Comparison of ENCODE assay signal across 22 cellular contexts in genomic region chr5:80714570-80715298, GRCh38. TPM values are rescaled to one million over a fixed set of nuclear protein-coding genes. Genes with fewer than 3 reads are reported as not detected.
A peak's percentile ranks its signal among the peaks of the same experiment; 100 is the strongest.
DNase-seq lines count a peak whose midpoint lies in the region; ATAC-seq, FAIRE-seq and TF ChIP-seq lines count a peak whose summit lies in the region.
"Had no signal": no experiment of that assay in that cellular context is flagged by ENCODE, and none has a peak within 500 bp of the region (broad histone marks: within the 10 kb centered on the region; RNA-seq: fewer than 3 reads in every experiment).

No MANE protein-coding gene starts in this region.

- H3K4me3 Mint-ChIP-seq in endodermal cell = no peak overlapping the region
- H3K4me3 Mint-ChIP-seq: CD4-positive, CD25-positive, alpha-beta regulatory T cell had no signal

- H3K4me1 Mint-ChIP-seq in endodermal cell = peaks cover 16% of the 10 kb centered on the region

- H3K4me1 ChIP-seq in endodermal cell (ENCODE audit: control insufficient read depth, insufficient read depth, low read length) (no peaks in the 10 kb centered on the region), right lobe of liver (peaks cover 0 to 16% (median 5%) of the 10 kb centered on the region in 4 donors), esophagus muscularis mucosa (no peaks in the 10 kb centered on the region)

- no peak overlapping the region for H3K27ac Mint-ChIP-seq in endodermal cell
- H3K27ac Mint-ChIP-seq: CD4-positive, CD25-positive, alpha-beta regulatory T cell had no signal

- H3K36me3 Mint-ChIP-seq in endodermal cell (ENCODE audit: low read depth) = peaks cover 36% of the 10 kb centered on the region

- no peak for TF ChIP-seq EP300 in esophagus muscularis mucosa (IDR thresholded peaks at IDR 0.05)

- TF ChIP-seq POLR2A in H54 (IDR thresholded peaks at IDR 0.05; ENCODE audit: low read depth, low read length) (no peak), right lobe of liver (IDR thresholded peaks at IDR 0.05) (no peak), esophagus muscularis mucosa (IDR thresholded peaks at IDR 0.05; ENCODE audit: low read depth) (no peak)

- H3K27ac ChIP-seq in endodermal cell (ENCODE audit: low read depth, low read length) = no peak overlapping the region
- peak overlapping the region in 1 of 3 donors; percentile 23 for H3K27ac ChIP-seq in right lobe of liver
- no peak overlapping the region for H3K27ac ChIP-seq in esophagus muscularis mucosa (replicated peaks in 1 of 4)
- H3K27ac ChIP-seq: RWPE1, SK-N-MC had no signal

- H3K36me3 ChIP-seq in endodermal cell (ENCODE audit: control insufficient read depth, insufficient read depth, low read length) (peaks cover 37% of the 10 kb centered on the region), right lobe of liver (no peaks in the 10 kb centered on the region), esophagus muscularis mucosa (peaks cover 0 to 29% (median 11%) of the 10 kb centered on the region in 4 donors)
- H3K36me3 ChIP-seq: MG63 had no signal

- H3K9me3 ChIP-seq in endodermal cell (ENCODE audit: control insufficient read depth, low read length) = peaks cover 14% of the 10 kb centered on the region
- H3K9me3 ChIP-seq in right lobe of liver = no peaks in the 10 kb centered on the region
- peaks cover 0 to 5% (median 0%) of the 10 kb centered on the region in 4 donors for H3K9me3 ChIP-seq in esophagus muscularis mucosa
- H3K9me3 ChIP-seq: MG63 had no signal

- no peaks in the 10 kb centered on the region for H3K27me3 Mint-ChIP-seq in endodermal cell (ENCODE audit: insufficient read depth)
- H3K27me3 Mint-ChIP-seq: CD4-positive, CD25-positive, alpha-beta regulatory T cell had no signal

- FAIRE-seq in H54 (lab: Jason Lieb, UNC) = peak; percentile 33

- WGBS in endodermal cell (ENCODE audit: insufficient coverage in 1 of 2, insufficient read length in 1 of 2), 2 experiments = 95 to 100% methylated on average over 5 of the region's 5 CpGs
- 33% methylated on average over 5 of the region's 5 CpGs for WGBS in right lobe of liver (ENCODE audit: insufficient coverage, low coverage, low lambda C conversion rate, missing lambda C conversion rate)
- WGBS in esophagus muscularis mucosa = 94% methylated on average over 5 of the region's 5 CpGs

- H3K9ac ChIP-seq in endodermal cell (ENCODE audit: extremely low read depth, low read length, poor library complexity, severe bottlenecking) = no peak overlapping the region

- ATAC-seq in right lobe of liver (peak; percentile 84 to 92 (median 86)), GM18907 (IDR thresholded peaks at IDR 0.05; ENCODE audit: unreplicated experiment) (no peak)

- no peak overlapping the region for H3K4me3 ChIP-seq in endodermal cell (ENCODE audit: low read length)
- H3K4me3 ChIP-seq in right lobe of liver = no peak overlapping the region
- H3K4me3 ChIP-seq in esophagus muscularis mucosa = no peak overlapping the region
- H3K4me3 ChIP-seq: MG63, SK-N-MC had no signal

- H3K27me3 ChIP-seq in endodermal cell (ENCODE audit: control insufficient read depth, insufficient read depth, low read length, poor library complexity, severe bottlenecking) = no peaks in the 10 kb centered on the region
- H3K27me3 ChIP-seq in right lobe of liver = no peaks in the 10 kb centered on the region
- H3K27me3 ChIP-seq in esophagus muscularis mucosa = no peaks in the 10 kb centered on the region
- H3K27me3 ChIP-seq: MG63 had no signal

- peaks cover 9% of the 10 kb centered on the region for H3K9me3 Mint-ChIP-seq in endodermal cell

- TF ChIP-seq CTCF in endodermal cell (conservative IDR thresholded peaks at IDR 0.05) (peak; percentile 45), right lobe of liver (IDR thresholded peaks at IDR 0.05) (peak in 2 of 4 donors; percentile 5 to 10), esophagus muscularis mucosa (IDR thresholded peaks at IDR 0.05) (no peak)

- intact Hi-C loops in right lobe of liver (cut with DNase I) = no loop called here
- intact Hi-C loops in esophagus muscularis mucosa (cut with DNase I) = no loop called here

- DNase-seq in D341Med (ENCODE audit: low spot score) = peak; percentile 38
- no peak for DNase-seq in H54 (ENCODE audit: insufficient read length, low spot score)
- no peak for DNase-seq in endodermal cell
- no peak for DNase-seq in right lobe of liver
- DNase-seq in AG08396 (ENCODE audit: low spot score) = no peak
- no peak for DNase-seq in esophagus muscularis mucosa (ENCODE audit: extremely low spot score)
- DNase-seq: CD4-positive, CD25-positive, alpha-beta regulatory T cell; COR-L47; EL; GF-D8; Karpas-422; MG63; NCI-H1092; NCI-H1436; NCI-H187 treated with DMSO at 0.1 percent for 48 hours; NCI-H2107; NCI-H446 treated with DMSO at 0.1 percent for 48 hours; NK-92 treated with Interleukin-12 subunit alpha and Interleukin-12 subunit beta, amount 100 ng/mL, for 24 hours; SHP77 treated with DMSO at 0.1 percent for 48 hours had no signal

RNA-seq across cellular contexts. Expression of gene DHFR, which starts 60.0 kb away (rescaled TPM):
- total RNA-seq in endodermal cell = 10 to 100 TPM; 48.6 to 58.5 TPM
- 72.5 TPM for polyA plus RNA-seq in endodermal cell (2013, experiment 1 of 2)
- 60.0 TPM for polyA plus RNA-seq in endodermal cell (2013, experiment 2 of 2)
- 10 to 100 TPM; 15.3 to 29.2 (median 22.2) TPM for total RNA-seq in right lobe of liver
- 10 to 100 TPM in 1 of 4 donors, 1 to 10 TPM in 3; 4.7 to 11.6 (median 8.5) TPM for total RNA-seq in esophagus muscularis mucosa
